In genomic region chr13:23811366-23812027, GRCh38 we compare ENCODE assay signal across 19 cellular contexts.
DNase-seq lines count a peak whose midpoint lies in the region; ATAC-seq, FAIRE-seq and TF ChIP-seq lines count a peak whose summit lies in the region.
"Had no signal": no experiment of that assay in that cellular context is flagged by ENCODE, and none has a peak within 500 bp of the region (broad histone marks: within the 10 kb centered on the region; RNA-seq: fewer than 3 reads in every experiment).

No MANE protein-coding gene starts in this region.

- H3K36me3 Mint-ChIP-seq in nephron progenitor cell (ENCODE audit: low read depth), result peaks cover 24% of the 10 kb centered on the region

- H3K9me3 ChIP-seq in cardiac muscle cell (ENCODE audit: low read depth) (no peaks in the 10 kb centered on the region), left ventricle myocardium inferior (replicated peaks) (no peaks in the 10 kb centered on the region), GM12878 (replicated peaks; ENCODE audit: control insufficient read depth, insufficient read depth, low read length) (no peaks in the 10 kb centered on the region), gastroesophageal sphincter (no peaks in the 10 kb centered on the region)
- H3K9me3 ChIP-seq: testis had no signal

- peak overlapping the region; percentile 64 for H3K27ac ChIP-seq in cardiac muscle cell
- no peak overlapping the region for H3K27ac ChIP-seq in left ventricle myocardium inferior (replicated peaks)
- H3K27ac ChIP-seq in GM12878 (ENCODE audit: control insufficient read depth, insufficient read depth), result peak overlapping the region; percentile 81
- H3K27ac ChIP-seq in gastroesophageal sphincter, result peak overlapping the region in 1 of 4 donors; percentile 66
- H3K27ac ChIP-seq: epithelial cell of prostate, testis had no signal

- RAD21 ChIA-PET in GM12878 (lab: Charles Lee; ENCODE audit: unreplicated experiment), result interaction anchor here (0.9 to 3.0 kb wide), 21 partner anchors 16 to 343 kb away, joined by 3 to 26 read pairs (median 4); partner anchors contain the start of gene MIPEP

- BruUV-seq in GM12878 (replicated peaks; lab: Mats Ljungman, UMichigan), result no TSS peak

- peak overlapping the region; percentile 88 for H3K27ac Mint-ChIP-seq in nephron progenitor cell
- H3K27ac Mint-ChIP-seq: activated CD4-positive, alpha-beta T cell treated with anti-CD3 and anti-CD28 coated beads, Interleukin-2, amount 10 ng/mL, durations not matched to agents 24 days and 14 days; activated naive CD8-positive, alpha-beta T cell; activated T-helper 2 cell treated with anti-CD3 and anti-CD28 coated beads, Interferon-gamma antibody, Interleukin-2, Interleukin-4, amounts not matched to agents 10 μg/mL and 5 μg/mL and 100 μg/mL, durations not matched to agents 14 hours and 24 hours and 36 hours had no signal

- intact Hi-C loops in left ventricle myocardium inferior (cut with micrococcal nuclease) (no loop called here), GM12878 (cut with micrococcal nuclease; ENCODE audit: unreplicated experiment) (loop anchor here (2.0 to 5.0 kb wide), 2 partner anchors 36 to 59 kb away; no protein-coding TSS in a partner anchor)

- peaks cover 11% of the 10 kb centered on the region for H3K4me1 ChIP-seq in cardiac muscle cell (ENCODE audit: low read depth)
- H3K4me1 ChIP-seq in left ventricle myocardium inferior, result no peaks in the 10 kb centered on the region
- H3K4me1 ChIP-seq in GM12878 (ENCODE audit: control insufficient read depth, insufficient read depth, low read length), result peaks cover 49% of the 10 kb centered on the region
- H3K4me1 ChIP-seq in gastroesophageal sphincter, result peaks cover 0 to 40% (median 3%) of the 10 kb centered on the region in 3 donors
- H3K4me1 ChIP-seq: testis had no signal

- H3K4me3 ChIP-seq in cardiac muscle cell, result no peak overlapping the region
- no peak overlapping the region for H3K4me3 ChIP-seq in left ventricle myocardium inferior
- no peak overlapping the region for H3K4me3 ChIP-seq in GM12878
- no peak overlapping the region for H3K4me3 ChIP-seq in gastroesophageal sphincter
- H3K4me3 ChIP-seq: testis had no signal

- H3K9ac ChIP-seq in GM12878 (ENCODE audit: control insufficient read depth, insufficient read depth, low read length), result peak overlapping the region; percentile 1; the same call in 1 of the 2 replicates

- FAIRE-seq in GM12878 (lab: Jason Lieb, UNC) (no peak), HTR-8/SVneo (lab: Jason Lieb, UNC) (no peak)
- FAIRE-seq: H54 had no signal

- H3K4me3 Mint-ChIP-seq in nephron progenitor cell, result no peak overlapping the region
- H3K4me3 Mint-ChIP-seq: activated CD4-positive, alpha-beta T cell treated with anti-CD3 and anti-CD28 coated beads, Interleukin-2, amount 10 ng/mL, durations not matched to agents 24 days and 14 days; activated naive CD8-positive, alpha-beta T cell had no signal

- in situ Hi-C loops in GM12878 (cut with MboI), result no loop called here

- no peaks in the 10 kb centered on the region for H3K9me3 Mint-ChIP-seq in nephron progenitor cell
- H3K9me3 Mint-ChIP-seq: activated CD4-positive, alpha-beta T cell treated with anti-CD3 and anti-CD28 coated beads, Interleukin-2, amount 10 ng/mL, durations not matched to agents 24 days and 14 days; activated T-helper 2 cell treated with anti-CD3 and anti-CD28 coated beads, Interferon-gamma antibody, Interleukin-2, Interleukin-4, amounts not matched to agents 10 μg/mL and 5 μg/mL and 100 μg/mL, durations not matched to agents 14 hours and 24 hours and 36 hours had no signal

- H3K79me2 ChIP-seq in GM12878 (ENCODE audit: control insufficient read depth, insufficient read depth, low read length), result no peaks in the 10 kb centered on the region

- ATAC-seq in GM12878 (peak; percentile 31), GM18867 (IDR thresholded peaks at IDR 0.05; ENCODE audit: unreplicated experiment) (no peak), gastroesophageal sphincter (no peak)

- CTCF ChIA-PET in GM12878 (lab: Yijun Ruan, JAX), result interaction anchor here (0.8 to 3.0 kb wide), 25 partner anchors 10 to 248 kb away, joined by 3 to 16 read pairs (median 6); partner anchors contain the start of gene MIPEP

- H3K36me3 ChIP-seq in cardiac muscle cell, result no peaks in the 10 kb centered on the region
- no peaks in the 10 kb centered on the region for H3K36me3 ChIP-seq in left ventricle myocardium inferior
- H3K36me3 ChIP-seq in GM12878 (ENCODE audit: control insufficient read depth in 2 of 2, insufficient read depth in 2 of 2, low read length in 1 of 2), result no peaks in the 10 kb centered on the region
- H3K36me3 ChIP-seq in gastroesophageal sphincter, result no peaks in the 10 kb centered on the region

- no peak for TF ChIP-seq CTCF in cardiac muscle cell (IDR thresholded peaks at IDR 0.05; ENCODE audit: low read depth, low read length)
- TF ChIP-seq CTCF in left ventricle myocardium inferior (IDR thresholded peaks at IDR 0.05; ENCODE audit: borderline replicate concordance), result no peak
- TF ChIP-seq CTCF in GM12878 (IDR thresholded peaks at IDR 0.05 in 2 of 3, conservative IDR thresholded peaks at IDR 0.05 in 1 of 3; ENCODE audit: control insufficient read depth in 2 of 3, extremely low read depth in 1 of 3, insufficient read depth in 1 of 3, low read depth in 3 of 3, low read length in 3 of 3), result no peak
- no peak for TF ChIP-seq CTCF in nephron progenitor cell (IDR thresholded peaks at IDR 0.05)
- no peak for TF ChIP-seq CTCF in gastroesophageal sphincter (IDR thresholded peaks at IDR 0.05)

- H3K4me1 Mint-ChIP-seq in nephron progenitor cell, result peaks cover 26% of the 10 kb centered on the region
- H3K4me1 Mint-ChIP-seq: activated CD4-positive, alpha-beta T cell treated with anti-CD3 and anti-CD28 coated beads, Interleukin-2, amount 10 ng/mL, durations not matched to agents 24 days and 14 days had no signal

- peak overlapping the region; percentile 49 for H2AFZ ChIP-seq in GM12878 (ENCODE audit: control insufficient read depth, low read depth, low read length)

- TF ChIP-seq POLR2A in GM12878 (IDR thresholded peaks at IDR 0.05; ENCODE audit: low read depth, low read length) (no peak), gastroesophageal sphincter (IDR thresholded peaks at IDR 0.05) (no peak)

- peak overlapping the region; percentile 60 for H3K4me2 ChIP-seq in GM12878 (ENCODE audit: control insufficient read depth, insufficient read depth)

- SMC1A ChIA-PET in GM12878 (lab: Charles Lee; ENCODE audit: uncharacterized antibody, unreplicated experiment), result interaction anchor here (0.7 to 2.8 kb wide), 25 partner anchors 7 to 103 kb away, joined by 3 to 40 read pairs (median 6); no protein-coding TSS in a partner anchor

- TF ChIP-seq RAD21 in GM12878 (IDR thresholded peaks at IDR 0.05; ENCODE audit: insufficient read depth, low read depth, low read length), result no peak

- no peaks in the 10 kb centered on the region for H4K20me1 ChIP-seq in GM12878 (ENCODE audit: control insufficient read depth, insufficient read depth)

- DNase-seq in cardiac muscle cell (ENCODE audit: low read depth in 1 of 2, low spot score in 1 of 2) (no peak), left ventricle myocardium inferior (no peak), GM12878 (ENCODE audit: low read depth, low spot score) (no peak), nephron progenitor cell (no peak), HTR-8/SVneo (ENCODE audit: insufficient read length, low spot score) (no peak), EL (no peak)
- DNase-seq: 8988T; activated CD4-positive, alpha-beta T cell treated with anti-CD3 and anti-CD28 coated beads, Interleukin-2, amount 10 ng/mL, durations not matched to agents 24 days and 14 days; NCI-H187 treated with DMSO at 0.1 percent for 48 hours; NCI-H226; stimulated activated CD4-positive, alpha-beta T cell treated with anti-CD3 and anti-CD28 coated beads, Interleukin-2, amount 100 ng/mL, for 48 hours; stimulated activated naive CD4-positive, alpha-beta T cell; testis had no signal

- no peaks in the 10 kb centered on the region for H3K27me3 Mint-ChIP-seq in nephron progenitor cell (ENCODE audit: low read depth, poor library complexity)
- H3K27me3 Mint-ChIP-seq: activated CD4-positive, alpha-beta T cell treated with anti-CD3 and anti-CD28 coated beads, Interleukin-2, amount 10 ng/mL, durations not matched to agents 24 days and 14 days; activated naive CD8-positive, alpha-beta T cell had no signal

- H3K27me3 ChIP-seq in cardiac muscle cell (no peaks in the 10 kb centered on the region), left ventricle myocardium inferior (ENCODE audit: low read depth) (no peaks in the 10 kb centered on the region), GM12878 (replicated peaks in 1 of 2; ENCODE audit: control insufficient read depth in 2 of 2, insufficient read depth in 2 of 2, low read length in 1 of 2) (no peaks in the 10 kb centered on the region), gastroesophageal sphincter (no peaks in the 10 kb centered on the region)
- H3K27me3 ChIP-seq: testis had no signal

- 62% methylated on average over 3 of the region's 3 CpGs for WGBS in GM12878 (ENCODE audit: insufficient coverage, insufficient replicate concordance, low lambda C conversion rate, missing lambda C conversion rate)
- WGBS in gastroesophageal sphincter (ENCODE audit: low coverage in 1 of 2), 2 donors, result 73 to 75% methylated on average over 2 to 3 of the region's 3 CpGs

- POLR2A ChIA-PET in GM12878 (lab: Charles Lee), result interaction anchor here (1.0 to 2.4 kb wide), 3 partner anchors 24 to 41 kb away, joined by 3 to 14 read pairs (median 4); no protein-coding TSS in a partner anchor

- TF ChIP-seq EP300 in GM12878 (IDR thresholded peaks at IDR 0.05; ENCODE audit: borderline replicate concordance in 1 of 2, control insufficient read depth in 1 of 2, low read depth in 2 of 2, low read length in 2 of 2), result no peak
- no peak for TF ChIP-seq EP300 in gastroesophageal sphincter (IDR thresholded peaks at IDR 0.05)

TF ChIP-seq in GM12878, 131 proteins besides CTCF, POLR2A, EP300 and RAD21:
- no peak for TF ChIP-seq PAX5 (IDR thresholded peaks at IDR 0.05; ENCODE audit: borderline replicate concordance, low read depth, low read length)
- peak; percentile 5; the same call in 1 of the 2 replicates for TF ChIP-seq BCL11A (IDR thresholded peaks at IDR 0.05; ENCODE audit: low read depth, low read length)
- 0 out of 2 replicates have a peak, but pooled peaks have one; percentile 9 for TF ChIP-seq GABPA (IDR thresholded peaks at IDR 0.05; ENCODE audit: low read depth)
- peak; percentile 78 for TF ChIP-seq SPI1 (IDR thresholded peaks at IDR 0.05; ENCODE audit: borderline replicate concordance, insufficient read depth, low read depth, low read length)
- TF ChIP-seq MEF2B (IDR thresholded peaks at IDR 0.05; ENCODE audit: partially characterized antibody, poor library complexity, severe bottlenecking), result no peak
- TF ChIP-seq EED (IDR thresholded peaks at IDR 0.05; ENCODE audit: low read depth), result peak; percentile 25; the same call in 1 of the 2 replicates
- TF ChIP-seq TARDBP (IDR thresholded peaks at IDR 0.05; ENCODE audit: borderline replicate concordance), result no peak
- no peak for TF ChIP-seq KDM1A (IDR thresholded peaks at IDR 0.05; ENCODE audit: borderline replicate concordance)
